In genomic region chr19:5691930-5692784, GRCh38 we compare ENCODE assay signal across 1 cellular context.
A peak's percentile ranks its signal among the peaks of the same experiment; 100 is the strongest.
TF ChIP-seq lines count a peak whose summit lies in the region.

No MANE protein-coding gene starts in this region.

TF ChIP-seq in K562, 482 proteins besides CTCF, POLR2A, EP300 and RAD21 (continued from another document and continues in another):
- TF ChIP-seq CHD7 (IDR thresholded peaks at IDR 0.05; ENCODE audit: low read depth, low read length), result peak; percentile 26
- TF ChIP-seq ZBTB12 (CRISPR knock-in tag; IDR thresholded peaks at IDR 0.05), result no peak
- TF ChIP-seq KLF10 (CRISPR knock-in tag; IDR thresholded peaks at IDR 0.05), result no peak
- TF ChIP-seq NR0B1 (IDR thresholded peaks at IDR 0.05; ENCODE audit: partially characterized antibody), result no peak
- no peak for TF ChIP-seq GATAD2A (IDR thresholded peaks at IDR 0.05)
- no peak for TF ChIP-seq ZNF143 (CRISPR knock-in tag; IDR thresholded peaks at IDR 0.05)
- TF ChIP-seq ZNF318 (IDR thresholded peaks at IDR 0.05; ENCODE audit: borderline replicate concordance in 1 of 2, low read depth in 1 of 2), result no peak
- TF ChIP-seq MTA1 (IDR thresholded peaks at IDR 0.05; ENCODE audit: borderline replicate concordance), result no peak
- no peak for TF ChIP-seq SMARCA4 (IDR thresholded peaks at IDR 0.05)
- TF ChIP-seq CBFA2T2 (conservative IDR thresholded peaks at IDR 0.05), result no peak
- TF ChIP-seq HMGXB4 (CRISPR knock-in tag; IDR thresholded peaks at IDR 0.05), result no peak; the same call in 1 of the 2 replicates
- no peak; the same call in 1 of the 2 replicates for TF ChIP-seq PTBP1 (IDR thresholded peaks at IDR 0.05; ENCODE audit: low read depth, low read length)
- TF ChIP-seq ZNF668 (CRISPR knock-in tag; IDR thresholded peaks at IDR 0.05), result no peak
- TF ChIP-seq TRIM24 (IDR thresholded peaks at IDR 0.05), result no peak
- TF ChIP-seq NCOA4 (IDR thresholded peaks at IDR 0.05; ENCODE audit: partially characterized antibody), result no peak
- no peak; the same call in 1 of the 2 replicates for TF ChIP-seq MAX (CRISPR knock-in tag; IDR thresholded peaks at IDR 0.05)
- no peak for TF ChIP-seq NFATC3 (IDR thresholded peaks at IDR 0.05)
- peak; percentile 6; the same call in 1 of the 2 replicates for TF ChIP-seq CREM (IDR thresholded peaks at IDR 0.05; ENCODE audit: low read depth)
- no peak for TF ChIP-seq TARDBP (IDR thresholded peaks at IDR 0.05)
- no peak for TF ChIP-seq NR2C2 (CRISPR knock-in tag; IDR thresholded peaks at IDR 0.05)
- no peak for TF ChIP-seq NR2C2 (tag; IDR thresholded peaks at IDR 0.05)
- no peak for TF ChIP-seq MCM2 (IDR thresholded peaks at IDR 0.05; ENCODE audit: low read depth)
- no peak for TF ChIP-seq KLF6 (CRISPR knock-in tag; IDR thresholded peaks at IDR 0.05; ENCODE audit: borderline replicate concordance)
- 0 out of 2 replicates have a peak, but pooled peaks have one; percentile 17 for TF ChIP-seq ZBTB7A (IDR thresholded peaks at IDR 0.05; ENCODE audit: borderline replicate concordance, control insufficient read depth, low read depth, low read length)
- TF ChIP-seq ZFP36 (IDR thresholded peaks at IDR 0.05; ENCODE audit: low read depth, low read length, partially characterized antibody), result no peak
- no peak for TF ChIP-seq NUFIP1 (IDR thresholded peaks at IDR 0.05; ENCODE audit: partially characterized antibody)
- no peak for TF ChIP-seq JUN (IDR thresholded peaks at IDR 0.05; ENCODE audit: borderline replicate concordance, low read depth, low read length)
- no peak for TF ChIP-seq JUN (CRISPR knock-in tag; IDR thresholded peaks at IDR 0.05; ENCODE audit: borderline replicate concordance)
- TF ChIP-seq GTF2B (IDR thresholded peaks at IDR 0.05; ENCODE audit: extremely low read depth, insufficient read length), result no peak
- no peak for TF ChIP-seq ZNF696 (CRISPR knock-in tag; conservative IDR thresholded peaks at IDR 0.05)
- TF ChIP-seq POLR3A (IDR thresholded peaks at IDR 0.05; ENCODE audit: borderline replicate concordance, extremely low read depth, insufficient read depth, insufficient read length), result no peak
- TF ChIP-seq MXI1 (IDR thresholded peaks at IDR 0.05; ENCODE audit: low read depth, low read length), result no peak
